In genomic region chr6:18155864-18156396, GRCh38 we compare ENCODE assay signal across 8 cellular contexts. TPM values are rescaled to one million over a fixed set of nuclear protein-coding genes. Genes with fewer than 3 reads are reported as not detected.
A peak's percentile ranks its signal among the peaks of the same experiment; 100 is the strongest.
DNase-seq lines count a peak whose midpoint lies in the region; ATAC-seq and TF ChIP-seq lines count a peak whose summit lies in the region.

No MANE protein-coding gene starts in this region.

- TF ChIP-seq EP300 in ovary (IDR thresholded peaks at IDR 0.05), result no peak

- H3K9me3 ChIP-seq in Panc1 (ENCODE audit: control insufficient read depth, insufficient read depth, low read depth, low read length), result no peaks in the 10 kb centered on the region
- no peaks in the 10 kb centered on the region for H3K9me3 ChIP-seq in ovary

- peak; percentile 72 for TF ChIP-seq CTCF in Panc1 (IDR thresholded peaks at IDR 0.05)
- no peak for TF ChIP-seq CTCF in ovary (IDR thresholded peaks at IDR 0.05)

- H3K36me3 ChIP-seq in Panc1 (ENCODE audit: control insufficient read depth, insufficient read depth, low read length), result peaks cover 3% of the 10 kb centered on the region; the same call in 1 of the 2 replicates
- H3K36me3 ChIP-seq in ovary, result no peaks in the 10 kb centered on the region

- peak overlapping the region; percentile 86 to 96 for H3K4me3 ChIP-seq in Panc1 (ENCODE audit: low read depth in 2 of 2, low read length in 2 of 2)
- peak overlapping the region; percentile 97 for H3K4me3 ChIP-seq in ovary

- WGBS in ovary, 3 donors, result 1 to 2% (median 1%) methylated on average over 26 of the region's 26 CpGs

- H3K4me1 ChIP-seq in Panc1 (ENCODE audit: control insufficient read depth, insufficient read depth, low read length) (peaks cover 7% of the 10 kb centered on the region), ovary (ENCODE audit: insufficient read depth) (peaks cover 2% of the 10 kb centered on the region)

- TF ChIP-seq POLR2A in ovary (IDR thresholded peaks at IDR 0.05), result no peak

- peak; percentile 70 for DNase-seq in ELF-1 (ENCODE audit: low read depth, low spot score)
- DNase-seq in KG1 (lab: John Stamatoyannopoulos, UW), result peak; percentile 40
- peak; percentile 15 for DNase-seq in Panc1 (ENCODE audit: low read depth, low spot score)
- DNase-seq in activated naive CD4-positive, alpha-beta T cell treated with Interleukin-2 at 50 U/mL for 16 hours, result peak; percentile 48
- peak; percentile 68 for DNase-seq in Right ventricle myocardium superior
- DNase-seq in ovary, result peak in 4 of 5 donors; percentile 28 to 53 (median 40)
- DNase-seq in ureter (ENCODE audit: low spot score), result peak; percentile 80

- CTCF ChIA-PET in Panc1 (lab: Charles Lee), result no interaction called here

- ATAC-seq in GM21825 (IDR thresholded peaks at IDR 0.05; ENCODE audit: unreplicated experiment), result peak; percentile 44
- ATAC-seq in Panc1, result peak; percentile 64
- peak; percentile 24 for ATAC-seq in Right ventricle myocardium superior (ENCODE audit: poor library complexity)

- POLR2A ChIA-PET in Panc1 (lab: Charles Lee), result no interaction called here

- H3K27ac ChIP-seq in Panc1 (ENCODE audit: low read length) (peak overlapping the region; percentile 76), ovary (peak overlapping the region in 1 of 2 donors; percentile 24)

- intact Hi-C loops in Panc1 (cut with micrococcal nuclease; ENCODE audit: unreplicated experiment) (no loop called here), Right ventricle myocardium superior (cut with DNase I) (no loop called here), ovary (cut with DNase I) (loop anchor here in 1 of 4 donors (10.0 kb wide), 1 partner anchor 109 kb away; the partner anchor contains the start of gene DEK)

- H3K27me3 ChIP-seq in Panc1 (ENCODE audit: control insufficient read depth, insufficient read depth, low read length) (no peaks in the 10 kb centered on the region), ovary (no peaks in the 10 kb centered on the region)

- in situ Hi-C loops in Panc1 (cut with HindIII; ENCODE audit: low pct_unique_long_range_greater_than_20kb, low sequenced_read_pairs), result no loop called here

- no TSS peak for BruUV-seq in Panc1 (replicated peaks; lab: Mats Ljungman, UMichigan)

RNA-seq across cellular contexts. Expression of gene KDM1B, which starts 0.7 kb away (rescaled TPM):
- total RNA-seq in Panc1 (2021; ENCODE audit: unreplicated experiment), result 27.1 TPM
- polyA plus RNA-seq in Panc1 (2012; ENCODE audit: insufficient read length), result 23.8 TPM
- 13.2 TPM for total RNA-seq in Right ventricle myocardium superior
- total RNA-seq in ovary, result 10 to 100 TPM in 6 of 7 donors, 1 to 10 TPM in 1; 9.3 to 21.7 (median 13.7) TPM
- 10 to 100 TPM in 1 of 2 donors, 1 to 10 TPM in 1; 4.7 to 14.0 TPM for polyA plus RNA-seq in ovary
- total RNA-seq in ureter, result 18.8 TPM

RNA-seq across cellular contexts. Expression of gene TPMT, which starts 1.1 kb away (rescaled TPM):
- total RNA-seq in Panc1 (2021; ENCODE audit: unreplicated experiment) (9.7 TPM), Right ventricle myocardium superior (12.2 TPM), ovary (1 to 10 TPM; 4.2 to 7.7 (median 5.4) TPM), ureter (9.5 TPM)
- 4.9 TPM for polyA plus RNA-seq in Panc1 (2012; ENCODE audit: insufficient read length)
- polyA plus RNA-seq in ovary, result 10 to 100 TPM in 1 of 2 donors, 1 to 10 TPM in 1; 5.0 to 11.5 TPM

RNA-seq across cellular contexts. Expression of gene NHLRC1, which starts 33.5 kb away (rescaled TPM):
- total RNA-seq in Panc1 (2021; ENCODE audit: unreplicated experiment), result 2.1 TPM
- 3.1 TPM for polyA plus RNA-seq in Panc1 (2012; ENCODE audit: insufficient read length)
- 1.2 TPM for total RNA-seq in Right ventricle myocardium superior
- total RNA-seq in ovary, result 1 to 10 TPM in 4 of 7 donors, under 1 TPM in 3; 0.46 to 1.7 (median 1.2) TPM
- 1 to 10 TPM in 1 of 2 donors, under 1 TPM in 1; 0.88 to 1.7 TPM for polyA plus RNA-seq in ovary
- 4.1 TPM for total RNA-seq in ureter

Comparison
In these comparisons a context has a peak if more than half of its experiments do, and no peak if none do; other contexts are left out.
1. DNase-seq: peak in every context shown above with its lines; median percentile 80 in ureter; 70 in ELF-1; 68 in Right ventricle myocardium superior; 48 in activated naive CD4-positive, alpha-beta T cell treated with Interleukin-2 at 50 U/mL for 16 hours; 40 in KG1; 40 in ovary; 15 in Panc1.